18 cellular contexts compared by ENCODE assay signal in the genomic region with DNA sequence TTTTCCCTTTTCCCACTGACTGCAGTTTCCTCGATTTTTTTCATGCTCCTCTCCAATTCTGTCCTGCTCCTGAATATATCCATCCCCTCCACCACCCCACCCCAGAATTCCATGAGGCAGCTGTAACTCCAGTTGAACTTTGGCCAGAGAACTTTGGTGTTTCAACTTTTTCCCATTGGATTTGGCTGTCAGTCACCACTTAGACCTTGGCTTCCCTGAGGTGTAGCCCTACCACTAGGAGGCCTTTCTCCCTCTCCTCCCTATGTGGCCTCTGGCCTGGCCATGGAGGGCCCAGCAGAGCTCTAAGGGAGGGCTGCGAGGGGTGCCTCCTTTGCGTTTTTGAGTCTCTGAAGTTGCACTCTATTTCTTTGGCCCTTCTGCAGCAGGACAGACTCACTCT.
DNase-seq lines count a peak whose midpoint lies in the region; ATAC-seq and TF ChIP-seq lines count a peak whose summit lies in the region.
"Had no signal": no experiment of that assay in that cellular context is flagged by ENCODE, and none has a peak within 500 bp of the region (broad histone marks: within the 10 kb centered on the region; RNA-seq: fewer than 3 reads in every experiment).

No MANE protein-coding gene starts in this region.

- no peak overlapping the region for H4K5ac ChIP-seq in mesendoderm (ENCODE audit: low read length)

- no peak overlapping the region for H4K8ac ChIP-seq in mesendoderm (ENCODE audit: low read depth, low read length)

- H3K36me3 Mint-ChIP-seq in endodermal cell (ENCODE audit: low read depth): no peaks in the 10 kb centered on the region
- no peaks in the 10 kb centered on the region for H3K36me3 Mint-ChIP-seq in activated CD4-positive, alpha-beta T cell treated with anti-CD3 and anti-CD28 coated beads for 36 hours (ENCODE audit: low read depth)
- no peaks in the 10 kb centered on the region for H3K36me3 Mint-ChIP-seq in activated CD8-positive, alpha-beta T cell treated with anti-CD3 and anti-CD28 coated beads for 36 hours (ENCODE audit: low read depth)

- H3K79me2 ChIP-seq in mesendoderm (ENCODE audit: control insufficient read depth, insufficient read depth, low read length): no peaks in the 10 kb centered on the region

- no peaks in the 10 kb centered on the region for H3K9me3 Mint-ChIP-seq in endodermal cell
- no peaks in the 10 kb centered on the region for H3K9me3 Mint-ChIP-seq in activated CD4-positive, alpha-beta T cell treated with anti-CD3 and anti-CD28 coated beads for 36 hours (ENCODE audit: low read depth)
- no peaks in the 10 kb centered on the region for H3K9me3 Mint-ChIP-seq in activated CD8-positive, alpha-beta T cell treated with anti-CD3 and anti-CD28 coated beads for 36 hours

- H3K56ac ChIP-seq in mesendoderm (ENCODE audit: low read length): no peak overlapping the region

- H3K27me3 ChIP-seq in endodermal cell (ENCODE audit: control insufficient read depth, insufficient read depth, low read length, poor library complexity, severe bottlenecking): no peaks in the 10 kb centered on the region
- no peaks in the 10 kb centered on the region for H3K27me3 ChIP-seq in mesendoderm (ENCODE audit: insufficient read depth, low read length, poor library complexity)
- H3K27me3 ChIP-seq: gastroesophageal sphincter, neutrophil, testis had no signal

- no peaks in the 10 kb centered on the region for H3K9me3 ChIP-seq in endodermal cell (ENCODE audit: control insufficient read depth, low read length)
- H3K9me3 ChIP-seq: gastroesophageal sphincter, neutrophil, testis had no signal

- H3K4ac ChIP-seq in mesendoderm (ENCODE audit: low read depth, low read length): no peak overlapping the region

- H3K23ac ChIP-seq in mesendoderm (ENCODE audit: low read length): no peak overlapping the region

- no peak overlapping the region for H2BK120ac ChIP-seq in mesendoderm (ENCODE audit: low read depth, low read length)

- no peak overlapping the region for H3K18ac ChIP-seq in mesendoderm (ENCODE audit: low read length)

- H3K4me3 ChIP-seq in endodermal cell (ENCODE audit: low read length) (no peak overlapping the region), mesendoderm (ENCODE audit: low read length) (no peak overlapping the region)
- H3K4me3 ChIP-seq: gastroesophageal sphincter, testis had no signal

- no peaks in the 10 kb centered on the region for H3K36me3 ChIP-seq in endodermal cell (ENCODE audit: control insufficient read depth, insufficient read depth, low read length)
- H3K36me3 ChIP-seq in mesendoderm (ENCODE audit: control insufficient read depth, insufficient read depth, low read length): no peaks in the 10 kb centered on the region
- H3K36me3 ChIP-seq: gastroesophageal sphincter, neutrophil had no signal

- intact Hi-C loops in activated CD4-positive, alpha-beta T cell treated with anti-CD3 and anti-CD28 coated beads for 36 hours (cut with DNase I, micrococcal nuclease): no loop called here
- intact Hi-C loops in activated CD8-positive, alpha-beta T cell treated with anti-CD3 and anti-CD28 coated beads for 36 hours (cut with micrococcal nuclease): no loop called here

- H3K27ac ChIP-seq in C4-2B: no peak overlapping the region
- no peak overlapping the region for H3K27ac ChIP-seq in endodermal cell (ENCODE audit: low read depth, low read length)
- H3K27ac ChIP-seq in mesendoderm (ENCODE audit: low read depth, low read length): no peak overlapping the region
- H3K27ac ChIP-seq: gastroesophageal sphincter, neutrophil, testis had no signal

- WGBS in endodermal cell (ENCODE audit: insufficient coverage in 1 of 2, insufficient read length in 1 of 2), 2 experiments: 82 to 93% methylated on average over 3 of the region's 3 CpGs
- WGBS in mesendoderm (ENCODE audit: extremely low coverage, insufficient coverage, low lambda C conversion rate): no CpG with 5 or more reads among the region's 3 CpGs

- H3K4me2 ChIP-seq in mesendoderm (ENCODE audit: low read length): no peak overlapping the region

- H3K4me1 ChIP-seq in endodermal cell (ENCODE audit: control insufficient read depth, insufficient read depth, low read length) (no peaks in the 10 kb centered on the region), mesendoderm (ENCODE audit: control insufficient read depth, low read depth, low read length) (no peaks in the 10 kb centered on the region)

- CTCF ChIA-PET in activated CD4-positive, alpha-beta T cell treated with anti-CD3 and anti-CD28 coated beads for 36 hours (lab: Charles Lee): no interaction called here
- CTCF ChIA-PET in activated CD8-positive, alpha-beta T cell treated with anti-CD3 and anti-CD28 coated beads for 36 hours (lab: Charles Lee): no interaction called here

- no peak overlapping the region for H2BK15ac ChIP-seq in mesendoderm (replicated peaks; ENCODE audit: low read depth)

- H3K9ac ChIP-seq in endodermal cell (ENCODE audit: extremely low read depth, low read length, poor library complexity, severe bottlenecking): no peak overlapping the region
- H3K9ac ChIP-seq in mesendoderm (ENCODE audit: low read length): no peak overlapping the region

- no peaks in the 10 kb centered on the region for H3K27me3 Mint-ChIP-seq in endodermal cell (ENCODE audit: insufficient read depth)
- peaks cover 3% of the 10 kb centered on the region for H3K27me3 Mint-ChIP-seq in activated CD4-positive, alpha-beta T cell treated with anti-CD3 and anti-CD28 coated beads for 36 hours
- H3K27me3 Mint-ChIP-seq in activated CD8-positive, alpha-beta T cell treated with anti-CD3 and anti-CD28 coated beads for 36 hours: no peaks in the 10 kb centered on the region

- DNase-seq in HuH-7 (ENCODE audit: low spot score) (peak; percentile 55), endodermal cell (peak; percentile 66), mesendoderm (peak; percentile 42), NCI-H1048 (lab: John Stamatoyannopoulos, UW) (no peak), SHP77 treated with DMSO at 0.1 percent for 48 hours (lab: John Stamatoyannopoulos, UW) (no peak)
- DNase-seq in activated CD4-positive, alpha-beta T cell treated with anti-CD3 and anti-CD28 coated beads for 36 hours: no peak
- DNase-seq in activated CD8-positive, alpha-beta T cell treated with anti-CD3 and anti-CD28 coated beads for 36 hours: no peak
- DNase-seq: activated CD4-positive, CD25-positive, alpha-beta regulatory T cell treated with anti-CD3 and anti-CD28 coated beads, Interleukin-2, amount 50 U/mL, for 72 hours; activated CD8-positive, alpha-beta memory T cell treated with anti-CD3 and anti-CD28 coated beads, Interleukin-2, amount 50 U/mL, for 4 hours; activated gamma-delta T cell treated with Interleukin-2 at 50 U/mL for 16 hours; anterior cingulate cortex; NCI-H1436; NCI-H226; T-helper 2 cell; testis had no signal

- no peaks in the 10 kb centered on the region for H3K79me1 ChIP-seq in mesendoderm (ENCODE audit: low read length)

- POLR2A ChIA-PET in activated CD4-positive, alpha-beta T cell treated with anti-CD3 and anti-CD28 coated beads for 36 hours (lab: Charles Lee): no interaction called here
- POLR2A ChIA-PET in activated CD8-positive, alpha-beta T cell treated with anti-CD3 and anti-CD28 coated beads for 36 hours (lab: Charles Lee): interaction anchor here (0.8 kb wide), 1 partner anchor 115 kb away, joined by 3 read pairs; no protein-coding TSS in a partner anchor

- no peak overlapping the region for H2AK5ac ChIP-seq in mesendoderm (ENCODE audit: low read length)

- peak; percentile 24 for TF ChIP-seq CTCF in C4-2B (conservative IDR thresholded peaks at IDR 0.05)
- peak; percentile 77 for TF ChIP-seq CTCF in endodermal cell (conservative IDR thresholded peaks at IDR 0.05)
- no peak for TF ChIP-seq CTCF in activated CD8-positive, alpha-beta T cell treated with anti-CD3 and anti-CD28 coated beads for 36 hours (IDR thresholded peaks at IDR 0.05)

- peaks cover 2% of the 10 kb centered on the region for H3K4me1 Mint-ChIP-seq in endodermal cell
- no peaks in the 10 kb centered on the region for H3K4me1 Mint-ChIP-seq in activated CD4-positive, alpha-beta T cell treated with anti-CD3 and anti-CD28 coated beads for 36 hours
- no peaks in the 10 kb centered on the region for H3K4me1 Mint-ChIP-seq in activated CD8-positive, alpha-beta T cell treated with anti-CD3 and anti-CD28 coated beads for 36 hours (ENCODE audit: low read depth)

- no peak overlapping the region for H3K4me3 Mint-ChIP-seq in endodermal cell
- no peak overlapping the region for H3K4me3 Mint-ChIP-seq in activated CD4-positive, alpha-beta T cell treated with anti-CD3 and anti-CD28 coated beads for 36 hours
- no peak overlapping the region for H3K4me3 Mint-ChIP-seq in activated CD8-positive, alpha-beta T cell treated with anti-CD3 and anti-CD28 coated beads for 36 hours

- H3K27ac Mint-ChIP-seq in endodermal cell: no peak overlapping the region
- no peak overlapping the region for H3K27ac Mint-ChIP-seq in activated CD4-positive, alpha-beta T cell treated with anti-CD3 and anti-CD28 coated beads for 36 hours
- H3K27ac Mint-ChIP-seq in activated CD8-positive, alpha-beta T cell treated with anti-CD3 and anti-CD28 coated beads for 36 hours: no peak overlapping the region

- H2BK5ac ChIP-seq in mesendoderm (ENCODE audit: low read length): no peak overlapping the region

- ATAC-seq in activated CD4-positive, alpha-beta T cell treated with anti-CD3 and anti-CD28 coated beads for 36 hours: no peak
- ATAC-seq in activated CD8-positive, alpha-beta T cell treated with anti-CD3 and anti-CD28 coated beads for 36 hours: no peak
- ATAC-seq: gastroesophageal sphincter had no signal

Comparison
In these comparisons a context has a peak if more than half of its experiments do, and no peak if none do; other contexts are left out.
1. DNase-seq: peak in HuH-7 (single experiment), endodermal cell (single experiment) and mesendoderm (single experiment); none in NCI-H1048 (single experiment), SHP77 treated with DMSO at 0.1 percent for 48 hours (single experiment), activated CD4-positive, alpha-beta T cell treated with anti-CD3 and anti-CD28 coated beads for 36 hours (single experiment) and activated CD8-positive, alpha-beta T cell treated with anti-CD3 and anti-CD28 coated beads for 36 hours (single experiment).